ENCODE assay signal across 20 cellular contexts in genomic region chr6:57313009-57313408, GRCh38. TPM values are rescaled to one million over a fixed set of nuclear protein-coding genes. Genes with fewer than 3 reads are reported as not detected.
DNase-seq lines count a peak whose midpoint lies in the region; ATAC-seq, FAIRE-seq and TF ChIP-seq lines count a peak whose summit lies in the region.
"Had no signal": no experiment of that assay in that cellular context is flagged by ENCODE, and none has a peak within 500 bp of the region (broad histone marks: within the 10 kb centered on the region; RNA-seq: fewer than 3 reads in every experiment).

No MANE protein-coding gene starts in this region.

- CTCF ChIA-PET in endothelial cell of umbilical vein (lab: Charles Lee): interaction anchor here (1.1 to 4.8 kb wide), 9 partner anchors 8 to 410 kb away, joined by 3 to 170 read pairs (median 7); partner anchors contain the start of genes BEND6 and RAB23

- H3K36me3 Mint-ChIP-seq in nephron (ENCODE audit: low read depth): no peaks in the 10 kb centered on the region
- H3K36me3 Mint-ChIP-seq in activated naive CD8-positive, alpha-beta T cell treated with anti-CD3 and anti-CD28 coated beads, Interleukin-2, amount 50 U/mL, for 24 hours (ENCODE audit: low read depth): peaks cover 3% of the 10 kb centered on the region
- H3K36me3 Mint-ChIP-seq: natural killer cell had no signal

- H3K4me1 ChIP-seq in heart right ventricle (peaks cover 4 to 25% (median 12%) of the 10 kb centered on the region in 9 donors), endothelial cell of umbilical vein (ENCODE audit: control insufficient read depth, extremely low read depth, insufficient read depth, low read length) (peaks cover 27% of the 10 kb centered on the region), urinary bladder (ENCODE audit: insufficient read depth) (no peaks in the 10 kb centered on the region)

- H3K27me3 Mint-ChIP-seq in nephron (ENCODE audit: low read depth): peaks cover 5% of the 10 kb centered on the region
- H3K27me3 Mint-ChIP-seq in activated naive CD8-positive, alpha-beta T cell treated with anti-CD3 and anti-CD28 coated beads, Interleukin-2, amount 50 U/mL, for 24 hours: no peaks in the 10 kb centered on the region

- H3K9me3 Mint-ChIP-seq in nephron: peaks cover 7% of the 10 kb centered on the region
- H3K9me3 Mint-ChIP-seq in activated naive CD8-positive, alpha-beta T cell treated with anti-CD3 and anti-CD28 coated beads, Interleukin-2, amount 50 U/mL, for 24 hours: no peaks in the 10 kb centered on the region
- H3K9me3 Mint-ChIP-seq: activated T-helper 17 cell treated with anti-CD3 and anti-CD28 coated beads, Interleukin-2, amount 50 U/mL, for 72 hours; CD4-positive, alpha-beta memory T cell; natural killer cell had no signal

- no peaks in the 10 kb centered on the region for H3K9me1 ChIP-seq in endothelial cell of umbilical vein (replicated peaks; ENCODE audit: control insufficient read depth, extremely low read depth, insufficient read depth, low read length)

- H3K36me3 ChIP-seq in heart right ventricle: no peaks in the 10 kb centered on the region
- no peaks in the 10 kb centered on the region for H3K36me3 ChIP-seq in endothelial cell of umbilical vein (ENCODE audit: control insufficient read depth in 2 of 2, extremely low read depth in 1 of 2, insufficient read depth in 2 of 2, low read length in 2 of 2)
- no peaks in the 10 kb centered on the region for H3K36me3 ChIP-seq in urinary bladder (ENCODE audit: insufficient read depth)

- H3K9ac ChIP-seq in endothelial cell of umbilical vein (replicated peaks; ENCODE audit: extremely low read depth, insufficient read depth, low read length): peak overlapping the region; percentile 48
- H3K9ac ChIP-seq: KMS-11 had no signal

- no peak overlapping the region for H3K4me3 Mint-ChIP-seq in nephron
- H3K4me3 Mint-ChIP-seq in activated naive CD8-positive, alpha-beta T cell treated with anti-CD3 and anti-CD28 coated beads, Interleukin-2, amount 50 U/mL, for 24 hours: no peak overlapping the region
- H3K4me3 Mint-ChIP-seq: activated T-helper 17 cell treated with anti-CD3 and anti-CD28 coated beads, Interleukin-2, amount 50 U/mL, for 72 hours; CD4-positive, alpha-beta memory T cell; natural killer cell had no signal

- ATAC-seq in heart right ventricle: no peak
- ATAC-seq in left ventricle myocardium superior: no peak
- ATAC-seq in activated naive CD8-positive, alpha-beta T cell treated with anti-CD3 and anti-CD28 coated beads, Interleukin-2, amount 50 U/mL, for 24 hours: no peak
- no peak for ATAC-seq in GM19324 (IDR thresholded peaks at IDR 0.05; ENCODE audit: low FRiP score, unreplicated experiment)
- ATAC-seq: activated T-helper 17 cell treated with anti-CD3 and anti-CD28 coated beads, Interleukin-2, amount 50 U/mL, for 72 hours; GM12878; natural killer cell; sciatic nerve had no signal

- intact Hi-C loops in heart right ventricle (cut with DNase I): loop anchor here in 6 of 10 donors (10.0 kb wide), 8 partner anchors 118 to 678 kb away; partner anchors contain the start of genes BAG2 (in 2 of the 6), KIAA1586 (in 1 of the 6) and ZNF451 (in 1 of the 6)
- intact Hi-C loops in left ventricle myocardium superior (cut with micrococcal nuclease): loop anchor here (10.0 kb wide), 1 partner anchor 138 kb away; the partner anchor contains the start of gene BAG2
- intact Hi-C loops in endothelial cell of umbilical vein (cut with micrococcal nuclease): loop anchor here (10.0 kb wide), 1 partner anchor 668 kb away; the partner anchor contains the start of gene DST

- POLR2A ChIA-PET in endothelial cell of umbilical vein (lab: Charles Lee): no interaction called here

- H3K27ac Mint-ChIP-seq in nephron: peak overlapping the region; percentile 49 to 88 (median 84)
- no peak overlapping the region for H3K27ac Mint-ChIP-seq in activated naive CD8-positive, alpha-beta T cell treated with anti-CD3 and anti-CD28 coated beads, Interleukin-2, amount 50 U/mL, for 24 hours
- H3K27ac Mint-ChIP-seq: activated T-helper 17 cell treated with anti-CD3 and anti-CD28 coated beads, Interleukin-2, amount 50 U/mL, for 72 hours; CD4-positive, alpha-beta memory T cell; natural killer cell had no signal

- peak overlapping the region; percentile 96 for H2AFZ ChIP-seq in endothelial cell of umbilical vein (ENCODE audit: low read depth, low read length)

- TF ChIP-seq CTCF in heart right ventricle (IDR thresholded peaks at IDR 0.05) (no peak), endothelial cell of umbilical vein (IDR thresholded peaks at IDR 0.05; ENCODE audit: extremely low read depth in 1 of 2, insufficient read depth in 1 of 2, low read depth in 1 of 2, low read length in 2 of 2) (no peak), nephron (IDR thresholded peaks at IDR 0.05; ENCODE audit: unreplicated experiment in 3 of 3) (no peak)

- H3K9me3 ChIP-seq in heart right ventricle: no peaks in the 10 kb centered on the region
- H3K9me3 ChIP-seq in endothelial cell of umbilical vein (replicated peaks; ENCODE audit: control insufficient read depth, insufficient read depth, low read length): no peaks in the 10 kb centered on the region

- peaks cover 5% of the 10 kb centered on the region for H3K79me2 ChIP-seq in endothelial cell of umbilical vein (ENCODE audit: control insufficient read depth, insufficient read depth, low read length)

- DNase-seq in heart right ventricle: no peak
- no peak for DNase-seq in left ventricle myocardium superior
- DNase-seq in endothelial cell of umbilical vein (ENCODE audit: low read depth, low spot score): no peak
- DNase-seq in activated naive CD8-positive, alpha-beta T cell treated with anti-CD3 and anti-CD28 coated beads, Interleukin-2, amount 50 U/mL, for 24 hours: no peak
- no peak for DNase-seq in AML-193 (lab: John Stamatoyannopoulos, UW)
- DNase-seq: CD4-positive, alpha-beta memory T cell; cortex of kidney; hippocampal formation; left cardiac atrium; natural killer cell; NCI-H1436 treated with DMSO at 0.1 percent for 48 hours; stimulated activated naive CD4-positive, alpha-beta T cell had no signal

- dilution Hi-C loops in endothelial cell of umbilical vein (cut with MboI; ENCODE audit: extremely low pct_ligation_motif_present, low sequenced_read_pairs): loop anchor here (25.0 kb wide), 1 partner anchor 701 kb away; no protein-coding TSS in a partner anchor

- no TSS peak for BruUV-seq in endothelial cell of umbilical vein (replicated peaks; lab: Mats Ljungman, UMichigan)

- H3K27me3 ChIP-seq in heart right ventricle: no peaks in the 10 kb centered on the region
- H3K27me3 ChIP-seq in endothelial cell of umbilical vein (ENCODE audit: control insufficient read depth in 2 of 2, insufficient read depth in 2 of 2, low read length in 2 of 2): no peaks in the 10 kb centered on the region

- H3K27ac ChIP-seq in heart right ventricle (peak overlapping the region in 6 of 10 donors; percentile 6 to 77 (median 70)), endothelial cell of umbilical vein (ENCODE audit: insufficient read depth, low read depth, low read length) (peak overlapping the region; percentile 79), urinary bladder (ENCODE audit: low read depth) (peak overlapping the region; percentile 23)
- H3K27ac ChIP-seq: HL-60, KMS-11 had no signal

- H3K4me2 ChIP-seq in endothelial cell of umbilical vein (ENCODE audit: insufficient read depth, low read length): no peak overlapping the region
- H3K4me2 ChIP-seq: KMS-11 had no signal

- H3K4me1 Mint-ChIP-seq in nephron: peaks cover 30% of the 10 kb centered on the region
- H3K4me1 Mint-ChIP-seq in activated naive CD8-positive, alpha-beta T cell treated with anti-CD3 and anti-CD28 coated beads, Interleukin-2, amount 50 U/mL, for 24 hours: peaks cover 4% of the 10 kb centered on the region

- H3K4me3 ChIP-seq in heart right ventricle: no peak overlapping the region
- no peak overlapping the region for H3K4me3 ChIP-seq in endothelial cell of umbilical vein (replicated peaks in 1 of 3; ENCODE audit: insufficient read depth in 1 of 3, low read depth in 1 of 3, low read length in 3 of 3)
- H3K4me3 ChIP-seq in urinary bladder (ENCODE audit: low read depth, low read length): no peak overlapping the region
- H3K4me3 ChIP-seq: GM12878 had no signal

- H4K20me1 ChIP-seq in endothelial cell of umbilical vein (replicated peaks; ENCODE audit: control insufficient read depth, extremely low read depth, insufficient read depth, low read length): no peaks in the 10 kb centered on the region

- FAIRE-seq in endothelial cell of umbilical vein (lab: Jason Lieb, UNC): no peak
- FAIRE-seq: GM12878 had no signal

- no peak for TF ChIP-seq POLR2A in endothelial cell of umbilical vein (IDR thresholded peaks at IDR 0.05; ENCODE audit: low read depth, low read length)

TF ChIP-seq in endothelial cell of umbilical vein, 7 proteins besides CTCF, POLR2A, EP300 and RAD21:
- TF ChIP-seq FOS (IDR thresholded peaks at IDR 0.05; ENCODE audit: borderline replicate concordance, insufficient read depth, low read length): no peak
- no peak for TF ChIP-seq GATA2 (IDR thresholded peaks at IDR 0.05; ENCODE audit: insufficient read depth, insufficient read length, low read depth, low read length)
- no peak for TF ChIP-seq EZH2 (IDR thresholded peaks at IDR 0.05; ENCODE audit: borderline replicate concordance, low read depth, low read length, severe bottlenecking)
- no peak for TF ChIP-seq MYC (IDR thresholded peaks at IDR 0.05; ENCODE audit: low read depth, low read length)
- TF ChIP-seq JUN (IDR thresholded peaks at IDR 0.05; ENCODE audit: borderline replicate concordance, insufficient read depth, insufficient read length, low read depth): no peak
- TF ChIP-seq POLR2AphosphoS5 (IDR thresholded peaks at IDR 0.05; ENCODE audit: insufficient read depth, low read depth, low read length): no peak
- TF ChIP-seq, protein P1, sequence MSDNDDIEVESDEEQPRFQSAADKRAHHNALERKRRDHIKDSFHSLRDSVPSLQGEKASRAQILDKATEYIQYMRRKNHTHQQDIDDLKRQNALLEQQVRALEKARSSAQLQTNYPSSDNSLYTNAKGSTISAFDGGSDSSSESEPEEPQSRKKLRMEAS (IDR thresholded peaks at IDR 0.05; ENCODE audit: insufficient read depth, insufficient read length): no peak

RNA-seq across cellular contexts. Expression of gene PRIM2, which starts 4.4 kb away (rescaled TPM):
- total RNA-seq in heart right ventricle: 1 to 10 TPM; 3.0 to 5.5 (median 4.1) TPM
- polyA plus RNA-seq in heart right ventricle: 1 to 10 TPM; 2.5 to 3.4 TPM
- 4.2 TPM for total RNA-seq in left ventricle myocardium superior
- 21.0 and 22.5 TPM in 2 replicates for total RNA-seq in endothelial cell of umbilical vein
- 4.4 and 5.3 TPM in 2 replicates for polyA plus RNA-seq in endothelial cell of umbilical vein
- polyA plus RNA-seq in endothelial cell of umbilical vein (2011; cell fraction: cytosol; rRNA removed): 9.2 and 9.4 TPM in 2 replicates
- polyA plus RNA-seq in endothelial cell of umbilical vein (2011; cell fraction: nucleus; rRNA removed): 9.4 and 11.0 TPM in 2 replicates
- polyA plus RNA-seq in endothelial cell of umbilical vein (2012): 8.0 and 15.0 TPM in 2 replicates
- polyA minus RNA-seq in endothelial cell of umbilical vein: 13.9 and 14.5 TPM in 2 replicates
- polyA minus RNA-seq in endothelial cell of umbilical vein (2011; cell fraction: cytosol; rRNA and poly(A)+ RNA removed): 20.0 TPM
- 35.0 and 56.5 TPM in 2 replicates for polyA minus RNA-seq in endothelial cell of umbilical vein (2011; cell fraction: nucleus; rRNA and poly(A)+ RNA removed)
- total RNA-seq in urinary bladder: 42.7 TPM
- polyA plus RNA-seq in urinary bladder: 6.9 TPM

Comparison
In these comparisons a context has a peak if more than half of its experiments do, and no peak if none do; other contexts are left out.
1. H3K27ac ChIP-seq: peak in every context shown above with its lines; median percentile 79 in endothelial cell of umbilical vein; 70 in heart right ventricle; 23 in urinary bladder.